In genomic region chr1:160455153-160455517, GRCh38 we compare ENCODE assay signal across 25 cellular contexts. TPM values are rescaled to one million over a fixed set of nuclear protein-coding genes. Genes with fewer than 3 reads are reported as not detected.
DNase-seq lines count a peak whose midpoint lies in the region; ATAC-seq, FAIRE-seq and TF ChIP-seq lines count a peak whose summit lies in the region.
"Had no signal": no experiment of that assay in that cellular context is flagged by ENCODE, and none has a peak within 500 bp of the region (broad histone marks: within the 10 kb centered on the region; RNA-seq: fewer than 3 reads in every experiment).

No MANE protein-coding gene starts in this region.

- no peaks in the 10 kb centered on the region for H3F3A ChIP-seq in smooth muscle cell (ENCODE audit: low read depth)

- no peaks in the 10 kb centered on the region for H3K79me2 ChIP-seq in smooth muscle cell (ENCODE audit: low read depth)

- no peaks in the 10 kb centered on the region for H3K27me3 ChIP-seq in smooth muscle cell (ENCODE audit: low read depth)
- H3K27me3 ChIP-seq: colonic mucosa, foreskin keratinocyte, upper lobe of right lung had no signal

- WGBS in smooth muscle cell (ENCODE audit: low lambda C conversion rate): 92% methylated on average over 1 of the region's 1 CpG

- H3K9me3 ChIP-seq in smooth muscle cell (replicated peaks; ENCODE audit: low read depth): no peaks in the 10 kb centered on the region
- H3K9me3 ChIP-seq: BE2C, colonic mucosa, heart right ventricle, upper lobe of right lung had no signal

- H3K4me1 Mint-ChIP-seq in activated T-cell treated with anti-CD3 and anti-CD28 coated beads, Interleukin-2, amount 50 U/mL, for 24 hours (ENCODE audit: low read depth): peaks cover 88% of the 10 kb centered on the region
- peaks cover 80% of the 10 kb centered on the region for H3K4me1 Mint-ChIP-seq in activated T-cell treated with anti-CD3 and anti-CD28 coated beads, Interleukin-2, amount 50 U/mL, for 4 hours (ENCODE audit: low read depth)
- peaks cover 67% of the 10 kb centered on the region for H3K4me1 Mint-ChIP-seq in activated T-helper 2 cell treated with anti-CD3 and anti-CD28 coated beads, Interferon-gamma antibody, Interleukin-2, Interleukin-4, amounts not matched to agents 10 μg/mL and 5 μg/mL and 100 μg/mL, durations not matched to agents 14 hours and 24 hours and 36 hours (ENCODE audit: low read depth)
- peaks cover 46% of the 10 kb centered on the region for H3K4me1 Mint-ChIP-seq in stimulated activated effector memory CD8-positive, alpha-beta T cell treated with anti-CD3 and anti-CD28 coated beads, Interleukin-12 subunit alpha, Interleukin-12 subunit beta, amount 100 ng/mL, for 72 hours

- H3K4me1 ChIP-seq in smooth muscle cell (ENCODE audit: low read depth): no peaks in the 10 kb centered on the region
- H3K4me1 ChIP-seq: BE2C, foreskin keratinocyte, heart right ventricle, upper lobe of right lung had no signal

- no peak for TF ChIP-seq CTCF in smooth muscle cell (IDR thresholded peaks at IDR 0.05; ENCODE audit: borderline replicate concordance, insufficient read depth, poor library complexity, severe bottlenecking)

- no peak overlapping the region for H3K27ac ChIP-seq in smooth muscle cell (ENCODE audit: low read depth)
- H3K27ac ChIP-seq: colonic mucosa, foreskin keratinocyte, heart right ventricle, upper lobe of right lung had no signal

- no peak for ATAC-seq in activated T-cell treated with anti-CD3 and anti-CD28 coated beads, Interleukin-2, amount 50 U/mL, for 4 hours
- ATAC-seq in stimulated activated effector memory CD8-positive, alpha-beta T cell treated with anti-CD3 and anti-CD28 coated beads, Interleukin-12 subunit alpha, Interleukin-12 subunit beta, amount 100 ng/mL, for 72 hours: no peak
- no peak for ATAC-seq in GM21529 (IDR thresholded peaks at IDR 0.05; ENCODE audit: unreplicated experiment)
- ATAC-seq: esophagus mucosa, foreskin keratinocyte, heart right ventricle, left cardiac atrium, upper lobe of right lung, WTC11 had no signal

- H3K27me3 Mint-ChIP-seq in activated T-cell treated with anti-CD3 and anti-CD28 coated beads, Interleukin-2, amount 50 U/mL, for 24 hours: no peaks in the 10 kb centered on the region
- H3K27me3 Mint-ChIP-seq in activated T-cell treated with anti-CD3 and anti-CD28 coated beads, Interleukin-2, amount 50 U/mL, for 4 hours (ENCODE audit: low read depth): no peaks in the 10 kb centered on the region
- H3K27me3 Mint-ChIP-seq in activated T-helper 2 cell treated with anti-CD3 and anti-CD28 coated beads, Interferon-gamma antibody, Interleukin-2, Interleukin-4, amounts not matched to agents 10 μg/mL and 5 μg/mL and 100 μg/mL, durations not matched to agents 14 hours and 24 hours and 36 hours (ENCODE audit: low read depth): no peaks in the 10 kb centered on the region

- H3K36me3 Mint-ChIP-seq in activated T-cell treated with anti-CD3 and anti-CD28 coated beads, Interleukin-2, amount 50 U/mL, for 24 hours (ENCODE audit: low read depth): peaks cover 2% of the 10 kb centered on the region
- H3K36me3 Mint-ChIP-seq in activated T-cell treated with anti-CD3 and anti-CD28 coated beads, Interleukin-2, amount 50 U/mL, for 4 hours (ENCODE audit: insufficient read depth): no peaks in the 10 kb centered on the region
- no peaks in the 10 kb centered on the region for H3K36me3 Mint-ChIP-seq in activated T-helper 2 cell treated with anti-CD3 and anti-CD28 coated beads, Interferon-gamma antibody, Interleukin-2, Interleukin-4, amounts not matched to agents 10 μg/mL and 5 μg/mL and 100 μg/mL, durations not matched to agents 14 hours and 24 hours and 36 hours (ENCODE audit: low read depth)
- peaks cover 5% of the 10 kb centered on the region for H3K36me3 Mint-ChIP-seq in stimulated activated effector memory CD8-positive, alpha-beta T cell treated with anti-CD3 and anti-CD28 coated beads, Interleukin-12 subunit alpha, Interleukin-12 subunit beta, amount 100 ng/mL, for 72 hours
- H3K36me3 Mint-ChIP-seq: WTC11 had no signal

- H2AFZ ChIP-seq in smooth muscle cell (ENCODE audit: low read depth): no peak overlapping the region

- H3K27ac Mint-ChIP-seq in activated T-cell treated with anti-CD3 and anti-CD28 coated beads, Interleukin-2, amount 50 U/mL, for 24 hours: peak overlapping the region; percentile 94
- H3K27ac Mint-ChIP-seq in activated T-helper 2 cell treated with anti-CD3 and anti-CD28 coated beads, Interferon-gamma antibody, Interleukin-2, Interleukin-4, amounts not matched to agents 10 μg/mL and 5 μg/mL and 100 μg/mL, durations not matched to agents 14 hours and 24 hours and 36 hours: peak overlapping the region; percentile 79
- peak overlapping the region; percentile 63 for H3K27ac Mint-ChIP-seq in stimulated activated effector memory CD8-positive, alpha-beta T cell treated with anti-CD3 and anti-CD28 coated beads, Interleukin-12 subunit alpha, Interleukin-12 subunit beta, amount 100 ng/mL, for 72 hours
- H3K27ac Mint-ChIP-seq: WTC11 had no signal

- H3K9me3 Mint-ChIP-seq in activated T-cell treated with anti-CD3 and anti-CD28 coated beads, Interleukin-2, amount 50 U/mL, for 24 hours: no peaks in the 10 kb centered on the region
- H3K9me3 Mint-ChIP-seq in activated T-cell treated with anti-CD3 and anti-CD28 coated beads, Interleukin-2, amount 50 U/mL, for 4 hours: no peaks in the 10 kb centered on the region
- peaks cover 3% of the 10 kb centered on the region for H3K9me3 Mint-ChIP-seq in activated T-helper 2 cell treated with anti-CD3 and anti-CD28 coated beads, Interferon-gamma antibody, Interleukin-2, Interleukin-4, amounts not matched to agents 10 μg/mL and 5 μg/mL and 100 μg/mL, durations not matched to agents 14 hours and 24 hours and 36 hours
- H3K9me3 Mint-ChIP-seq in stimulated activated effector memory CD8-positive, alpha-beta T cell treated with anti-CD3 and anti-CD28 coated beads, Interleukin-12 subunit alpha, Interleukin-12 subunit beta, amount 100 ng/mL, for 72 hours: no peaks in the 10 kb centered on the region
- H3K9me3 Mint-ChIP-seq: WTC11 had no signal

- DNase-seq in activated T-cell treated with anti-CD3 and anti-CD28 coated beads, Interleukin-2, amount 50 U/mL, for 24 hours: no peak
- no peak for DNase-seq in activated T-cell treated with anti-CD3 and anti-CD28 coated beads, Interleukin-2, amount 50 U/mL, for 4 hours
- DNase-seq in GM12891 (ENCODE audit: insufficient read length, low spot score) (no peak), smooth muscle cell (lab: John Stamatoyannopoulos, UW; ENCODE audit: unreplicated experiment) (no peak), OCI-M1 (lab: John Stamatoyannopoulos, UW) (no peak)
- DNase-seq in activated T-helper 2 cell treated with anti-CD3 and anti-CD28 coated beads, Interferon-gamma antibody, Interleukin-2, Interleukin-4, amounts not matched to agents 10 μg/mL and 5 μg/mL and 100 μg/mL, durations not matched to agents 14 hours and 24 hours and 36 hours (ENCODE audit: low spot score): no peak
- no peak for DNase-seq in stimulated activated effector memory CD8-positive, alpha-beta T cell treated with anti-CD3 and anti-CD28 coated beads, Interleukin-12 subunit alpha, Interleukin-12 subunit beta, amount 100 ng/mL, for 72 hours (ENCODE audit: low spot score in 2 of 2)
- DNase-seq: BE2C; Calu3; colonic mucosa; foreskin keratinocyte; H7; heart right ventricle; left cardiac atrium; NCI-H1092; NCI-H187; nucleus accumbens; RPMI8226; stimulated activated CD8-positive, alpha-beta memory T cell treated with anti-CD3 and anti-CD28 coated beads, Interleukin-4, amount 100 ng/mL, for 48 hours; T-helper 9 cell; upper lobe of right lung had no signal

- no peaks in the 10 kb centered on the region for H4K20me1 ChIP-seq in smooth muscle cell (ENCODE audit: low read depth)

- intact Hi-C loops in activated T-helper 2 cell treated with anti-CD3 and anti-CD28 coated beads, Interferon-gamma antibody, Interleukin-2, Interleukin-4, amounts not matched to agents 10 μg/mL and 5 μg/mL and 100 μg/mL, durations not matched to agents 14 hours and 24 hours and 36 hours (cut with micrococcal nuclease): loop anchor here (2.0 kb wide), 1 partner anchor 16 kb away; no protein-coding TSS in a partner anchor

- no peak overlapping the region for H3K9ac ChIP-seq in smooth muscle cell (ENCODE audit: low read depth)

- H3K36me3 ChIP-seq in smooth muscle cell (ENCODE audit: low read depth): no peaks in the 10 kb centered on the region
- H3K36me3 ChIP-seq: BE2C, colonic mucosa, heart right ventricle, upper lobe of right lung had no signal

- no peak overlapping the region for H3K4me3 ChIP-seq in smooth muscle cell
- H3K4me3 ChIP-seq: colonic mucosa, heart right ventricle, upper lobe of right lung had no signal

- H3K4me3 Mint-ChIP-seq in activated T-cell treated with anti-CD3 and anti-CD28 coated beads, Interleukin-2, amount 50 U/mL, for 24 hours: peak overlapping the region; percentile 4
- H3K4me3 Mint-ChIP-seq in activated T-cell treated with anti-CD3 and anti-CD28 coated beads, Interleukin-2, amount 50 U/mL, for 4 hours: no peak overlapping the region
- no peak overlapping the region for H3K4me3 Mint-ChIP-seq in activated T-helper 2 cell treated with anti-CD3 and anti-CD28 coated beads, Interferon-gamma antibody, Interleukin-2, Interleukin-4, amounts not matched to agents 10 μg/mL and 5 μg/mL and 100 μg/mL, durations not matched to agents 14 hours and 24 hours and 36 hours (ENCODE audit: low read depth)
- H3K4me3 Mint-ChIP-seq in stimulated activated effector memory CD8-positive, alpha-beta T cell treated with anti-CD3 and anti-CD28 coated beads, Interleukin-12 subunit alpha, Interleukin-12 subunit beta, amount 100 ng/mL, for 72 hours: peak overlapping the region; percentile 8
- H3K4me3 Mint-ChIP-seq: WTC11 had no signal

- TF ChIP-seq POLR2A in GM12891 (IDR thresholded peaks at IDR 0.05; ENCODE audit: low read depth, low read length): no peak

- no peak overlapping the region for H3K4me2 ChIP-seq in smooth muscle cell

- FAIRE-seq in GM12891 (lab: Jason Lieb, UNC): peak; percentile 23
- FAIRE-seq: bronchial epithelial cell had no signal

TF ChIP-seq in GM12891, 5 proteins besides CTCF, POLR2A, EP300 and RAD21:
- no peak for TF ChIP-seq POU2F2 (IDR thresholded peaks at IDR 0.05; ENCODE audit: low read depth, low read length)
- no peak for TF ChIP-seq PAX5 (IDR thresholded peaks at IDR 0.05; ENCODE audit: insufficient read depth, low read length, severe bottlenecking)
- no peak for TF ChIP-seq SPI1 (IDR thresholded peaks at IDR 0.05; ENCODE audit: low read depth, low read length)
- TF ChIP-seq TAF1 (IDR thresholded peaks at IDR 0.05; ENCODE audit: low read depth, low read length): no peak
- no peak for TF ChIP-seq POLR2AphosphoS5 (IDR thresholded peaks at IDR 0.05; ENCODE audit: low read depth, low read length)

RNA-seq across cellular contexts. Expression of gene VANGL2, which starts 54.8 kb away (rescaled TPM):
- total RNA-seq in activated T-cell treated with anti-CD3 and anti-CD28 coated beads, Interleukin-2, amount 50 U/mL, for 4 hours: under 1 TPM; 0.08 TPM
- 0.78 TPM for polyA plus RNA-seq in GM12891 (2012; ENCODE audit: low read depth, missing spikeins)
- total RNA-seq in activated T-helper 2 cell treated with anti-CD3 and anti-CD28 coated beads, Interferon-gamma antibody, Interleukin-2, Interleukin-4, amounts not matched to agents 10 μg/mL and 5 μg/mL and 100 μg/mL, durations not matched to agents 14 hours and 24 hours and 36 hours: not detected in 2 replicates
- 12.2 and 12.6 TPM in 2 replicates for total RNA-seq in smooth muscle cell
- 7.1 and 8.3 TPM in 2 replicates for polyA plus RNA-seq in smooth muscle cell

Comparison
In these comparisons a context has a peak if more than half of its experiments do, and no peak if none do; other contexts are left out.
1. H3K4me3 Mint-ChIP-seq: peak in activated T-cell treated with anti-CD3 and anti-CD28 coated beads, Interleukin-2, amount 50 U/mL, for 24 hours (single experiment) and stimulated activated effector memory CD8-positive, alpha-beta T cell treated with anti-CD3 and anti-CD28 coated beads, Interleukin-12 subunit alpha, Interleukin-12 subunit beta, amount 100 ng/mL, for 72 hours (single experiment); none in activated T-cell treated with anti-CD3 and anti-CD28 coated beads, Interleukin-2, amount 50 U/mL, for 4 hours (single experiment) and activated T-helper 2 cell treated with anti-CD3 and anti-CD28 coated beads, Interferon-gamma antibody, Interleukin-2, Interleukin-4, amounts not matched to agents 10 μg/mL and 5 μg/mL and 100 μg/mL, durations not matched to agents 14 hours and 24 hours and 36 hours (single experiment).
2. RNA of gene VANGL2, which starts 54.8 kb away (total RNA-seq): 12.2 to 12.6 TPM in smooth muscle cell; 0.08 TPM in activated T-cell treated with anti-CD3 and anti-CD28 coated beads, Interleukin-2, amount 50 U/mL, for 4 hours and not detected in activated T-helper 2 cell treated with anti-CD3 and anti-CD28 coated beads, Interferon-gamma antibody, Interleukin-2, Interleukin-4, amounts not matched to agents 10 μg/mL and 5 μg/mL and 100 μg/mL, durations not matched to agents 14 hours and 24 hours and 36 hours; every median in the first group is over 10 times any median in the second.
3. Peak in every context shown above with its lines, with median percentiles within 50 percentile points of each other: H3K27ac Mint-ChIP-seq.